13 cellular contexts compared by ENCODE assay signal in the genomic region with DNA sequence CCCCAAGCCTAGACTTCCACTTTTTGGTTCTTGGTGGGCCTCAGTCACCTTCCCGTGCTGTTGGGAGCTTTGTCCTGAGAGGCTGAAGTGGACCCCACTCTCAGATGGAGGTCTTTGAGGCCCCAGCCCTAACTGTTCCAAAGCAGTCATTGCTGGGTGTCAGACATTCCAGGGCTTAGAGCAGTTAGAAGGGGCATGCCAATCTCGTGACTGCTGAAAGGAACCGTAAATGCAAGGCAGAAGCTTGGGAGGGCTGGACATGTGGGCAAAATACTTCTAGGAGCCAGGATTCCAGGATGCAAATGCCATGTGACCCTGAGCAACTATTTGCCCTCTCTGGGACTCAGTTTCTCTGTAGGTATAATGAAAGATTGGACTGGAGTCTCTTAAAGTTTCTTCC.
"Had no signal": no experiment of that assay in that cellular context is flagged by ENCODE, and none has a peak within 500 bp of the region (broad histone marks: within the 10 kb centered on the region; RNA-seq: fewer than 3 reads in every experiment).

No MANE protein-coding gene starts in this region.

- H3K4me3 ChIP-seq: adrenal gland, PC-9, SK-N-MC had no signal

- H3K27me3 Mint-ChIP-seq: activated CD4-positive, alpha-beta memory T cell treated with anti-CD3 and anti-CD28 coated beads, Interleukin-2, amount 10 ng/mL, durations not matched to agents 7 days and 5 days; activated CD4-positive, alpha-beta T cell treated with anti-CD3 and anti-CD28 coated beads for 36 hours; activated naive CD8-positive, alpha-beta T cell treated with anti-CD3 and anti-CD28 coated beads, Interleukin-2, amount 10 ng/mL, durations not matched to agents 7 days and 5 days; brain had no signal

- H3K4me3 Mint-ChIP-seq: activated CD4-positive, alpha-beta memory T cell treated with anti-CD3 and anti-CD28 coated beads, Interleukin-2, amount 10 ng/mL, durations not matched to agents 7 days and 5 days; activated CD4-positive, alpha-beta T cell treated with anti-CD3 and anti-CD28 coated beads for 36 hours; activated T-cell treated with anti-CD3 and anti-CD28 coated beads, Interleukin-2, amount 50 U/mL, for 72 hours; brain had no signal

- H3K27ac Mint-ChIP-seq: activated CD4-positive, alpha-beta memory T cell treated with anti-CD3 and anti-CD28 coated beads, Interleukin-2, amount 10 ng/mL, durations not matched to agents 7 days and 5 days had no signal

- H3K4me2 ChIP-seq: PC-9 had no signal

- H3K9me3 ChIP-seq: adrenal gland had no signal

- H3K27me3 ChIP-seq: adrenal gland had no signal

- H3K27ac ChIP-seq: adrenal gland, PC-9, SK-N-MC, WERI-Rb-1 had no signal

- H3K36me3 Mint-ChIP-seq: brain had no signal

- H3K36me3 ChIP-seq: adrenal gland, WERI-Rb-1 had no signal

- ATAC-seq: activated CD4-positive, alpha-beta T cell treated with anti-CD3 and anti-CD28 coated beads for 36 hours; activated T-cell treated with anti-CD3 and anti-CD28 coated beads, Interleukin-2, amount 50 U/mL, for 72 hours had no signal

- DNase-seq: NCI-H187 treated with DMSO at 0.1 percent for 48 hours, NCI-H2081 treated with DMSO at 0.1 percent for 48 hours, SIG-M5 had no signal

- H3K9me3 Mint-ChIP-seq: activated CD4-positive, alpha-beta memory T cell treated with anti-CD3 and anti-CD28 coated beads, Interleukin-2, amount 10 ng/mL, durations not matched to agents 7 days and 5 days; activated naive CD8-positive, alpha-beta T cell treated with anti-CD3 and anti-CD28 coated beads, Interleukin-2, amount 10 ng/mL, durations not matched to agents 7 days and 5 days; activated T-cell treated with anti-CD3 and anti-CD28 coated beads, Interleukin-2, amount 50 U/mL, for 72 hours; activated T-helper 2 cell treated with anti-CD3 and anti-CD28 coated beads, Interferon-gamma antibody, Interleukin-2, Interleukin-4, amounts not matched to agents 10 μg/mL and 5 μg/mL and 100 μg/mL, durations not matched to agents 14 hours and 24 hours and 36 hours; brain had no signal
